In the genomic region with DNA sequence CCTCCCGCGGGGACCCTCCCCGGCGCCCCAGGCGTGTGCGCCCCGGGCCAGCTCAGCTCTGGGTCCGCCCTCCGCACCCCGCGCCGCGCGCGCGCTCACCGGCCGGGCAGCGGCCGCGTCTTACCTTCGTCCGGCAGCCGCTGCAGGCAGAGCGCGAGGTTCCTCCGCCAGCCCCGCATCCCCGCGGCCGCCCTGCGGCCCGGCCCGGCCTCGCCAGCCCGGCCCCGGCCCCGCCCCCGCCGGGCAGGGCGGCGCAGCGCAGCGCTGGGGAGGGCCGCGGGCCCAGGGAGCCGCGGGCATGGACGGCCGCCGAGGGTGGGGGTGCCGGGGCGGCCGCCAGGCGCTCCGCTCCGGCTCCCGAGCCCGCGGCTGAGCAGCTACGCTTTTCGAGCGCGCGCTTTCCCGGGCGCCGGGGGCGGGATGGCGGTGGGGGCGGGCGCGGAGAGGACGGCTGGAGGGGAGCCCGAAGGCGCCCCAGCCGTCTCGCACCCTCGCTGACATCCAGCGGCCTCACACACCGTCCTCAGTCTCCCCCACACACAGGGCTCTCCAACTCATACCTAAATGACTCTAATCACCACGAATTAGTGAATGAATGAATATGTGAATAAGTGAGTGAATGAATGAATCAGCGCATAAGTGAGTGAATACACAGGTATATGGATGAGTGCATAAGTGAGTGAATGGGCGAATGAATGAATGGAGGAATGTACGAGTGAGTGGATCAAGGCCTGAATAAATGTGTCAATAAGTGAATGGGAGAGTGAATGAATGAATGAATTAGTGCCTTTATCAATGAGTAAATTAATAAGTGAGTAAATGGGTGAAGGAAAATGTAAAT, we compare ENCODE assay signal across 11 cellular contexts. TPM values are rescaled to one million over a fixed set of nuclear protein-coding genes. Genes with fewer than 3 reads are reported as not detected.
DNase-seq lines count a peak whose midpoint lies in the region; ATAC-seq, FAIRE-seq and TF ChIP-seq lines count a peak whose summit lies in the region.
"Had no signal": no experiment of that assay in that cellular context is flagged by ENCODE, and none has a peak within 500 bp of the region (broad histone marks: within the 10 kb centered on the region; RNA-seq: fewer than 3 reads in every experiment).

No MANE protein-coding gene starts in this region.

- TF ChIP-seq CTCF in D721Med (IDR thresholded peaks at IDR 0.05; ENCODE audit: insufficient read depth, missing control alignments) (no peak), Panc1 (IDR thresholded peaks at IDR 0.05) (no peak)

- H2BK12ac ChIP-seq in trophoblast cell (ENCODE audit: low read length), result no peak overlapping the region

- peaks cover 61% of the 10 kb centered on the region for H3K27me3 Mint-ChIP-seq in activated CD4-positive, alpha-beta T cell treated with anti-CD3 and anti-CD28 coated beads, Interleukin-2, amount 10 ng/mL, durations not matched to agents 7 days and 5 days

- no peak overlapping the region for H4K8ac ChIP-seq in trophoblast cell (ENCODE audit: low read depth, low read length)

- peaks cover 3% of the 10 kb centered on the region for H3K36me3 Mint-ChIP-seq in activated CD4-positive, alpha-beta T cell treated with anti-CD3 and anti-CD28 coated beads, Interleukin-2, amount 10 ng/mL, durations not matched to agents 7 days and 5 days (ENCODE audit: low read depth)

- peaks cover 11% of the 10 kb centered on the region for H3K4me1 Mint-ChIP-seq in activated CD4-positive, alpha-beta T cell treated with anti-CD3 and anti-CD28 coated beads, Interleukin-2, amount 10 ng/mL, durations not matched to agents 7 days and 5 days

- H2BK5ac ChIP-seq in trophoblast cell (ENCODE audit: low read depth, low read length, poor library complexity), result no peak overlapping the region

- H3K9ac ChIP-seq in trophoblast cell (ENCODE audit: low read length), result no peak overlapping the region

- H2BK120ac ChIP-seq in trophoblast cell (ENCODE audit: insufficient read depth, low read length, poor library complexity), result no peak overlapping the region

- no peak overlapping the region for H4K91ac ChIP-seq in trophoblast cell (ENCODE audit: low read depth, low read length)

- CTCF ChIA-PET in Panc1 (lab: Charles Lee), result interaction anchor here (0.6 kb wide), 1 partner anchor 14 kb away, joined by 4 read pairs; no protein-coding TSS in a partner anchor
- CTCF ChIA-PET in activated CD4-positive, alpha-beta T cell treated with anti-CD3 and anti-CD28 coated beads, Interleukin-2, amount 10 ng/mL, durations not matched to agents 7 days and 5 days (lab: Charles Lee), result no interaction called here

- POLR2A ChIA-PET in Panc1 (lab: Charles Lee), result no interaction called here
- POLR2A ChIA-PET in activated CD4-positive, alpha-beta T cell treated with anti-CD3 and anti-CD28 coated beads, Interleukin-2, amount 10 ng/mL, durations not matched to agents 7 days and 5 days (lab: Charles Lee), result no interaction called here

- no TSS peak for BruUV-seq in Panc1 (replicated peaks; lab: Mats Ljungman, UMichigan)

- WGBS in right cardiac atrium, result 4% methylated on average over 83 of the region's 85 CpGs
- no CpG with 5 or more reads among the region's 85 CpGs for WGBS in trophoblast cell (ENCODE audit: extremely low coverage, insufficient coverage, insufficient read length)

- H3K27me3 ChIP-seq in Panc1 (ENCODE audit: control insufficient read depth, insufficient read depth, low read length) (no peaks in the 10 kb centered on the region), right cardiac atrium (ENCODE audit: control insufficient read depth, insufficient read depth) (no peaks in the 10 kb centered on the region), trophoblast cell (ENCODE audit: insufficient read depth, low read length) (peaks cover 24% of the 10 kb centered on the region)

- peak; percentile 44 for DNase-seq in D721Med (ENCODE audit: insufficient read length, low spot score)
- no peak for DNase-seq in Panc1 (ENCODE audit: low read depth, low spot score)
- no peak for DNase-seq in right cardiac atrium
- peak; percentile 16 to 57 for DNase-seq in trophoblast cell
- DNase-seq in NCI-H226, result no peak
- DNase-seq in effector CD8-positive, alpha-beta T cell (lab: John Stamatoyannopoulos, UW), result no peak
- DNase-seq in activated CD4-positive, alpha-beta T cell treated with anti-CD3 and anti-CD28 coated beads, Interleukin-2, amount 10 ng/mL, durations not matched to agents 7 days and 5 days, result no peak
- DNase-seq: activated CD4-positive, alpha-beta T cell treated with anti-CD3 and anti-CD28 coated beads for 4 hours; aorta; substantia nigra had no signal

- no peak overlapping the region for H2AFZ ChIP-seq in trophoblast cell (ENCODE audit: insufficient read depth, low read length, poor library complexity)

- intact Hi-C loops in Panc1 (cut with micrococcal nuclease; ENCODE audit: unreplicated experiment), result no loop called here
- intact Hi-C loops in right cardiac atrium (cut with DNase I), result no loop called here

- no peak overlapping the region for H3K23ac ChIP-seq in trophoblast cell (ENCODE audit: low read length)

- no peaks in the 10 kb centered on the region for H3K79me2 ChIP-seq in trophoblast cell (ENCODE audit: control insufficient read depth, insufficient read depth, low read length, poor library complexity)

- H3K4me1 ChIP-seq in Panc1 (ENCODE audit: control insufficient read depth, insufficient read depth, low read length) (no peaks in the 10 kb centered on the region; the same call in 1 of the 2 replicates), right cardiac atrium (ENCODE audit: control insufficient read depth, insufficient read depth, low read length) (no peaks in the 10 kb centered on the region), trophoblast cell (ENCODE audit: control insufficient read depth in 1 of 2, insufficient read depth in 2 of 2, low read length in 2 of 2) (peaks cover 6 to 8% of the 10 kb centered on the region in 2 experiments)

- in situ Hi-C loops in Panc1 (cut with HindIII; ENCODE audit: low pct_unique_long_range_greater_than_20kb, low sequenced_read_pairs), result no loop called here

- H3K9me3 ChIP-seq in Panc1 (ENCODE audit: control insufficient read depth, insufficient read depth, low read depth, low read length) (no peaks in the 10 kb centered on the region), right cardiac atrium (ENCODE audit: control insufficient read depth, low read length) (no peaks in the 10 kb centered on the region), trophoblast cell (ENCODE audit: insufficient read depth, low read depth, low read length) (peaks cover 3% of the 10 kb centered on the region)

- no peak overlapping the region for H4K12ac ChIP-seq in trophoblast cell (ENCODE audit: low read depth, low read length)

- H3K4me3 ChIP-seq in Panc1 (ENCODE audit: low read depth in 2 of 2, low read length in 2 of 2), result peak overlapping the region; percentile 44 to 51
- peak overlapping the region; percentile 59 for H3K4me3 ChIP-seq in right cardiac atrium (ENCODE audit: low read length)
- H3K4me3 ChIP-seq in trophoblast cell (ENCODE audit: low read depth, low read length), result no peak overlapping the region

- H3K4ac ChIP-seq in trophoblast cell (ENCODE audit: low read depth, low read length), result no peak overlapping the region

- no peaks in the 10 kb centered on the region for H3K79me1 ChIP-seq in trophoblast cell (ENCODE audit: low read length)

- no peak overlapping the region for H3K14ac ChIP-seq in trophoblast cell (ENCODE audit: low read length)

- H3K27ac ChIP-seq in Panc1 (ENCODE audit: low read length) (no peak overlapping the region), right cardiac atrium (ENCODE audit: low read length) (no peak overlapping the region), trophoblast cell (ENCODE audit: low read depth, low read length) (no peak overlapping the region)

- peak; percentile 85 for ATAC-seq in Panc1
- ATAC-seq in right cardiac atrium, result peak in 1 of 2 donors; percentile 14
- ATAC-seq in HG03025 (IDR thresholded peaks at IDR 0.05; ENCODE audit: low FRiP score, unreplicated experiment), result no peak

- H3K27ac Mint-ChIP-seq in activated CD4-positive, alpha-beta T cell treated with anti-CD3 and anti-CD28 coated beads, Interleukin-2, amount 10 ng/mL, durations not matched to agents 7 days and 5 days, result no peak overlapping the region

- no peaks in the 10 kb centered on the region for H3K9me3 Mint-ChIP-seq in activated CD4-positive, alpha-beta T cell treated with anti-CD3 and anti-CD28 coated beads, Interleukin-2, amount 10 ng/mL, durations not matched to agents 7 days and 5 days

- H2AK5ac ChIP-seq in trophoblast cell (ENCODE audit: low read length), result no peak overlapping the region

- H3K18ac ChIP-seq in trophoblast cell (ENCODE audit: low read length), result no peak overlapping the region

- no peak overlapping the region for H3K4me3 Mint-ChIP-seq in activated CD4-positive, alpha-beta T cell treated with anti-CD3 and anti-CD28 coated beads, Interleukin-2, amount 10 ng/mL, durations not matched to agents 7 days and 5 days

- H3K36me3 ChIP-seq in Panc1 (ENCODE audit: control insufficient read depth, insufficient read depth, low read length), result no peaks in the 10 kb centered on the region
- no peaks in the 10 kb centered on the region for H3K36me3 ChIP-seq in trophoblast cell (ENCODE audit: control insufficient read depth in 1 of 2, insufficient read depth in 2 of 2, low read length in 2 of 2)

- peak overlapping the region; percentile 81 for H3K4me2 ChIP-seq in trophoblast cell (ENCODE audit: low read length)

- no peak for FAIRE-seq in D721Med (lab: Jason Lieb, UNC)

RNA-seq across cellular contexts. Expression of a gene that starts 48.5 kb away (rescaled TPM):
- 10.6 TPM for total RNA-seq in Panc1 (2021; ENCODE audit: unreplicated experiment)
- polyA plus RNA-seq in Panc1 (2012; ENCODE audit: insufficient read length), result 5.9 TPM
- 10 to 100 TPM in 3 of 4 donors, 1 to 10 TPM in 1; 9.3 to 18.3 (median 11.2) TPM for total RNA-seq in right cardiac atrium
- polyA plus RNA-seq in right cardiac atrium, result 9.8 TPM
- 17.6 and 18.0 TPM in 2 replicates for polyA plus RNA-seq in trophoblast cell (2013)
- 10 to 100 TPM; 20.9 to 24.0 TPM for total RNA-seq in activated CD4-positive, alpha-beta T cell treated with anti-CD3 and anti-CD28 coated beads, Interleukin-2, amount 10 ng/mL, durations not matched to agents 7 days and 5 days

Comparison
In these comparisons a context has a peak if more than half of its experiments do, and no peak if none do; other contexts are left out.
1. DNase-seq: peak in D721Med (single experiment) and trophoblast cell (2 of 2); none in Panc1 (single experiment), right cardiac atrium (0 of 3), NCI-H226 (single experiment), effector CD8-positive, alpha-beta T cell (single experiment) and activated CD4-positive, alpha-beta T cell treated with anti-CD3 and anti-CD28 coated beads, Interleukin-2, amount 10 ng/mL, durations not matched to agents 7 days and 5 days (single experiment).